18 cellular contexts compared by ENCODE assay signal in the genomic region with DNA sequence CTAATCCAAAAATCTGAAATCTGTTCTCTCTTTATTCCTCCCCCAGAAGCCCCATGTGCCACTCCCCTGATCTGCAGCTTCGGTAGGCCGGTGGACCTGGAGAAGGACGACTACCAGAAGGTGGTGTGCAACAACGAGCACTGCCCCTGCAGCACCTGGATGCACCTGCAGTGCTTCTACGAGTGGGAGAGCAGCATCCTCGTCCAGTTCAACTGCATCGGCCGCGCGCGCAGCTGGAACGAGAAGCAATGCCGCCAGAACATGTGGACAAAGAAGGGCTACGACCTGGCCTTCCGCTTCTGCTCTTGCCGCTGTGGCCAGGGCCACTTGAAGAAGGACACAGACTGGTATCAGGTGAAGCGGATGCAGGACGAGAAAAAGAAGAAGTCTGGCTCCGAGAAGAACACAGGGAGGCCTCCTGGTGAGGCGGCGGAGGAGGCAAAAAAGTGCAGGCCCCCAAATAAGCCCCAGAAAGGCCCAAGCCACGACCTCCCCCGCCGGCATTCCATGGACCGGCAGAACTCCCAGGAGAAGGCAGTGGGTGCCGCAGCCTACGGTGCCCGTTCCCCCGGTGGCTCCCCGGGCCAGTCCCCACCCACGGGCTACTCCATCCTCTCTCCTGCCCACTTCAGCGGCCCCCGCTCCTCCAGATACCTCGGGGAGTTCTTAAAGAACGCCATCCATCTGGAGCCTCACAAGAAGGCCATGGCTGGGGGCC.
"Had no signal": no experiment of that assay in that cellular context is flagged by ENCODE, and none has a peak within 500 bp of the region (broad histone marks: within the 10 kb centered on the region; RNA-seq: fewer than 3 reads in every experiment).

No MANE protein-coding gene starts in this region.

- H3K27me3 ChIP-seq: spleen, thyroid gland had no signal

- DNase-seq: activated B cell treated with CpG ODN at 0.5 μM for 24 hours; activated CD4-positive, alpha-beta T cell treated with anti-CD3 and anti-CD28 coated beads for 48 hours; amygdala; effector memory CD8-positive, alpha-beta T cell; foreskin fibroblast; left ventricle myocardium superior; mesenchymal stem cell; nucleus accumbens; spleen; stimulated activated CD4-positive, alpha-beta T cell treated with anti-CD3 and anti-CD28 coated beads, Interleukin-4, amount 100 ng/mL, for 4 hours; stimulated activated naive CD4-positive, alpha-beta T cell treated with Interleukin-2 at 50 U/mL for 16 hours; T-cell; T-helper 9 cell; thyroid gland had no signal

- H3K9me3 ChIP-seq: spleen, thyroid gland had no signal

- H3K27ac Mint-ChIP-seq: nephron had no signal

- H3K27me3 Mint-ChIP-seq: activated B cell treated with CpG ODN at 0.5 μM for 24 hours; effector memory CD8-positive, alpha-beta T cell; T-cell had no signal

- H3K4me3 Mint-ChIP-seq: activated B cell treated with CpG ODN at 0.5 μM for 24 hours, nephron had no signal

- H3K4me3 ChIP-seq: spleen, thyroid gland had no signal

- H3K27ac ChIP-seq: epithelial cell of prostate, thyroid gland had no signal

- H3K9me3 Mint-ChIP-seq: activated B cell treated with CpG ODN at 0.5 μM for 24 hours; activated naive CD4-positive, alpha-beta T cell treated with anti-CD3 and anti-CD28 coated beads, Interleukin-2, amount 50 U/mL, for 72 hours; effector memory CD8-positive, alpha-beta T cell; nephron; T-cell had no signal

- ATAC-seq: activated naive CD4-positive, alpha-beta T cell treated with anti-CD3 and anti-CD28 coated beads, Interleukin-2, amount 50 U/mL, for 72 hours; effector memory CD8-positive, alpha-beta T cell; left ventricle myocardium superior; SK-N-SH treated with all-trans-retinoic acid at 6 μM for 48 hours had no signal
